Comparison of ENCODE assay signal across 31 cellular contexts in the genomic region with DNA sequence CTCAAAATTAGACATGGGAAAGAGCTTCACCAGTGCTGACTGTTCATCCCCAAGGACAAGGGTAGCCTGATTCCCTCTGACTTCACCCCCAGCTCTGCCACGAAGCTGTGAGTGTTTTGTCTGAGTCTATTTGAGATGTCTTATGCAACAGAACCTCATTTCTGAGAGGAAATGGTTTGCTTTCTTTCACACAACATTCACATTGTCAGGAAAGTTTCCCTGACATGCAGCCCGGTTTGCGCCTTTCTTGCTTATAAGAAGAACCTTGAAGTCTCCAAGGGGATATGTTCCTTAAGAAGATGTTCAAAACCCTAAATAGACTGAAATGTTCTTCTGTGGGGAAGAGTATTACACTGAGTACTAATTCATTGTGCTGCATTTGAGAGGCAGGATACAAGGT.
"Had no signal": no experiment of that assay in that cellular context is flagged by ENCODE, and none has a peak within 500 bp of the region (broad histone marks: within the 10 kb centered on the region; RNA-seq: fewer than 3 reads in every experiment).

No MANE protein-coding gene starts in this region.

- H3K9me3 ChIP-seq: adrenal gland, ascending aorta, colonic mucosa had no signal

- H3K27me3 ChIP-seq: adrenal gland, ascending aorta, brain microvascular endothelial cell, colonic mucosa had no signal

- H3K4me1 Mint-ChIP-seq: activated CD4-positive, alpha-beta T cell treated with anti-CD3 and anti-CD28 coated beads for 36 hours; activated CD4-positive, alpha-beta T cell treated with anti-CD3 and anti-CD28 coated beads, Interleukin-2, amount 10 ng/mL, durations not matched to agents 24 days and 14 days; activated CD8-positive, alpha-beta memory T cell treated with anti-CD3 and anti-CD28 coated beads, Interleukin-2, amount 10 ng/mL, durations not matched to agents 7 days and 5 days; activated naive CD4-positive, alpha-beta T cell treated with anti-CD3 and anti-CD28 coated beads, Interleukin-2, amount 50 U/mL, for 24 hours; activated naive CD8-positive, alpha-beta T cell treated with anti-CD3 and anti-CD28 coated beads for 36 hours; activated naive CD8-positive, alpha-beta T cell treated with anti-CD3 and anti-CD28 coated beads, Interleukin-2, amount 50 U/mL, for 24 hours; T-helper 17 cell had no signal

- DNase-seq: activated CD4-positive, alpha-beta memory T cell treated with anti-CD3 and anti-CD28 coated beads for 36 hours; activated CD4-positive, alpha-beta T cell treated with anti-CD3 and anti-CD28 coated beads for 36 hours; activated CD4-positive, alpha-beta T cell treated with anti-CD3 and anti-CD28 coated beads, Interleukin-2, amount 10 ng/mL, durations not matched to agents 24 days and 14 days; activated CD4-positive, CD25-positive, alpha-beta regulatory T cell; activated CD4-positive, CD25-positive, alpha-beta regulatory T cell treated with anti-CD3 and anti-CD28 coated beads, Interleukin-2, amount 50 U/mL, for 72 hours; activated CD8-positive, alpha-beta memory T cell treated with anti-CD3 and anti-CD28 coated beads, Interleukin-2, amount 10 ng/mL, durations not matched to agents 7 days and 5 days; activated CD8-positive, alpha-beta memory T cell treated with anti-CD3 and anti-CD28 coated beads, Interleukin-2, amount 50 U/mL, for 4 hours; activated CD8-positive, alpha-beta T cell treated with anti-CD3 and anti-CD28 coated beads, Interleukin-2, amount 10 ng/mL, durations not matched to agents 7 days and 5 days; activated effector memory CD4-positive, alpha-beta T cell treated with anti-CD3 and anti-CD28 coated beads, Interleukin-2, amount 50 U/mL, for 16 hours; activated naive CD4-positive, alpha-beta T cell treated with anti-CD3 and anti-CD28 coated beads for 36 hours; activated naive CD8-positive, alpha-beta T cell treated with anti-CD3 and anti-CD28 coated beads for 36 hours; activated naive CD8-positive, alpha-beta T cell treated with anti-CD3 and anti-CD28 coated beads, Interleukin-2, amount 50 U/mL, for 24 hours; activated T-cell treated with anti-CD3 and anti-CD28 coated beads, Interleukin-2, amount 50 U/mL, for 1 hour; activated T-cell treated with anti-CD3 and anti-CD28 coated beads, Interleukin-2, amount 50 U/mL, for 48 hours; adrenal gland; amygdala; brain microvascular endothelial cell; colonic mucosa; effector memory CD4-positive, alpha-beta T cell; endodermal cell; foreskin fibroblast; T-helper 1 cell; T-helper 17 cell; T1000; WERI-Rb-1 had no signal

- H3K27ac Mint-ChIP-seq: activated CD4-positive, alpha-beta memory T cell treated with anti-CD3 and anti-CD28 coated beads for 36 hours; activated CD4-positive, alpha-beta T cell treated with anti-CD3 and anti-CD28 coated beads for 36 hours; activated CD4-positive, alpha-beta T cell treated with anti-CD3 and anti-CD28 coated beads, Interleukin-2, amount 10 ng/mL, durations not matched to agents 24 days and 14 days; activated CD8-positive, alpha-beta memory T cell treated with anti-CD3 and anti-CD28 coated beads, Interleukin-2, amount 10 ng/mL, durations not matched to agents 7 days and 5 days; activated CD8-positive, alpha-beta T cell treated with anti-CD3 and anti-CD28 coated beads, Interleukin-2, amount 10 ng/mL, durations not matched to agents 7 days and 5 days; activated naive CD4-positive, alpha-beta T cell treated with anti-CD3 and anti-CD28 coated beads for 36 hours; activated naive CD4-positive, alpha-beta T cell treated with anti-CD3 and anti-CD28 coated beads, Interleukin-2, amount 50 U/mL, for 24 hours; activated naive CD8-positive, alpha-beta T cell treated with anti-CD3 and anti-CD28 coated beads for 36 hours; activated naive CD8-positive, alpha-beta T cell treated with anti-CD3 and anti-CD28 coated beads, Interleukin-2, amount 50 U/mL, for 24 hours; activated T-helper 1 cell treated with anti-CD3 and anti-CD28 coated beads, Interleukin-12 subunit alpha, Interleukin-12 subunit beta, Interleukin-2, Interleukin-4 antibody, amounts not matched to agents 30 ng/mL and 10 ng/mL and 1 ng/mL, durations not matched to agents 14 hours and 24 hours and 36 hours; activated T-helper 2 cell treated with anti-CD3 and anti-CD28 coated beads, Interferon-gamma antibody, Interleukin-2, Interleukin-4, amounts not matched to agents 10 μg/mL and 5 μg/mL and 100 μg/mL, durations not matched to agents 14 hours and 24 hours and 36 hours; endodermal cell; T-helper 17 cell; T-helper 2 cell treated with Interferon-gamma antibody and Interleukin-4, amounts not matched to agents 5 μg/mL and 100 μg/mL, for 36 hours had no signal

- ATAC-seq: activated CD4-positive, alpha-beta T cell treated with anti-CD3 and anti-CD28 coated beads for 36 hours; activated CD8-positive, alpha-beta memory T cell treated with anti-CD3 and anti-CD28 coated beads, Interleukin-2, amount 10 ng/mL, durations not matched to agents 7 days and 5 days; activated CD8-positive, alpha-beta T cell treated with anti-CD3 and anti-CD28 coated beads, Interleukin-2, amount 10 ng/mL, durations not matched to agents 7 days and 5 days; activated naive CD8-positive, alpha-beta T cell treated with anti-CD3 and anti-CD28 coated beads, Interleukin-2, amount 50 U/mL, for 24 hours; esophagus mucosa; T-helper 17 cell had no signal

- H3K36me3 Mint-ChIP-seq: activated CD4-positive, alpha-beta memory T cell treated with anti-CD3 and anti-CD28 coated beads for 36 hours; activated CD8-positive, alpha-beta memory T cell treated with anti-CD3 and anti-CD28 coated beads, Interleukin-2, amount 10 ng/mL, durations not matched to agents 7 days and 5 days; activated naive CD4-positive, alpha-beta T cell treated with anti-CD3 and anti-CD28 coated beads, Interleukin-2, amount 50 U/mL, for 24 hours; activated naive CD8-positive, alpha-beta T cell treated with anti-CD3 and anti-CD28 coated beads for 36 hours had no signal

- H3K4me3 ChIP-seq: adrenal gland, ascending aorta, colonic mucosa had no signal

- H3K36me3 ChIP-seq: adrenal gland, ascending aorta, brain microvascular endothelial cell, colonic mucosa, WERI-Rb-1 had no signal

- H3K4me1 ChIP-seq: adrenal gland, ascending aorta, colonic mucosa had no signal

- H3K27ac ChIP-seq: adrenal gland, ascending aorta, brain microvascular endothelial cell, colonic mucosa, WERI-Rb-1 had no signal

- H3K4me3 Mint-ChIP-seq: activated CD4-positive, alpha-beta memory T cell treated with anti-CD3 and anti-CD28 coated beads for 36 hours; activated CD4-positive, alpha-beta T cell treated with anti-CD3 and anti-CD28 coated beads for 36 hours; activated CD4-positive, alpha-beta T cell treated with anti-CD3 and anti-CD28 coated beads, Interleukin-2, amount 10 ng/mL, durations not matched to agents 24 days and 14 days; activated CD8-positive, alpha-beta memory T cell treated with anti-CD3 and anti-CD28 coated beads, Interleukin-2, amount 10 ng/mL, durations not matched to agents 7 days and 5 days; activated CD8-positive, alpha-beta T cell treated with anti-CD3 and anti-CD28 coated beads, Interleukin-2, amount 10 ng/mL, durations not matched to agents 7 days and 5 days; activated naive CD4-positive, alpha-beta T cell treated with anti-CD3 and anti-CD28 coated beads for 36 hours; activated naive CD4-positive, alpha-beta T cell treated with anti-CD3 and anti-CD28 coated beads, Interleukin-2, amount 50 U/mL, for 24 hours; activated naive CD8-positive, alpha-beta T cell treated with anti-CD3 and anti-CD28 coated beads for 36 hours; activated naive CD8-positive, alpha-beta T cell treated with anti-CD3 and anti-CD28 coated beads, Interleukin-2, amount 50 U/mL, for 24 hours; activated T-helper 1 cell treated with anti-CD3 and anti-CD28 coated beads, Interleukin-12 subunit alpha, Interleukin-12 subunit beta, Interleukin-2, Interleukin-4 antibody, amounts not matched to agents 30 ng/mL and 10 ng/mL and 1 ng/mL, durations not matched to agents 14 hours and 24 hours and 36 hours; endodermal cell; T-helper 17 cell; T-helper 2 cell treated with Interferon-gamma antibody and Interleukin-4, amounts not matched to agents 5 μg/mL and 100 μg/mL, for 36 hours had no signal
